In genomic region chr17:28547623-28548416, GRCh38 we compare ENCODE assay signal across 8 cellular contexts. TPM values are rescaled to one million over a fixed set of nuclear protein-coding genes. Genes with fewer than 3 reads are reported as not detected.
DNase-seq lines count a peak whose midpoint lies in the region; ATAC-seq, FAIRE-seq and TF ChIP-seq lines count a peak whose summit lies in the region.

No MANE protein-coding gene starts in this region.

- H3K4me3 ChIP-seq in HL-60 (replicated peaks; ENCODE audit: insufficient read depth, low read length) (peak overlapping the region; percentile 39), SJCRH30 (no peak overlapping the region), pancreas (no peak overlapping the region), uterus (no peak overlapping the region)

- no peak for FAIRE-seq in pancreas (lab: Jason Lieb, UNC)

- peak; percentile 57 to 76 (median 71) for ATAC-seq in pancreas

- H3K36me3 ChIP-seq in SJCRH30 (no peaks in the 10 kb centered on the region), pancreas (no peaks in the 10 kb centered on the region), uterus (no peaks in the 10 kb centered on the region)

- no peaks in the 10 kb centered on the region for H3K4me1 ChIP-seq in SJCRH30
- H3K4me1 ChIP-seq in pancreas: peaks cover 0 to 3% (median 2%) of the 10 kb centered on the region in 3 donors
- peaks cover 0 to 4% of the 10 kb centered on the region in 2 donors for H3K4me1 ChIP-seq in uterus

- intact Hi-C loops in pancreas (cut with DNase I): no loop called here
- intact Hi-C loops in uterus (cut with DNase I; ENCODE audit: low total_unique reads): loop anchor here (10.0 kb wide), 1 partner anchor 67 kb away; the partner anchor contains the start of gene RSKR

- DNase-seq in NCI-H345 (lab: John Stamatoyannopoulos, UW): peak; percentile 45
- DNase-seq in NCI-H345 treated with DMSO at 0.1 percent for 48 hours (lab: John Stamatoyannopoulos, UW; ENCODE audit: unreplicated experiment): no peak
- DNase-seq in HL-60 (ENCODE audit: low read depth in 1 of 2, low spot score in 1 of 2): peak; percentile 88 to 91
- DNase-seq in SJCRH30: peak; percentile 81 to 85
- peak; percentile 71 for DNase-seq in activated naive CD4-positive, alpha-beta T cell treated with Interleukin-2 at 50 U/mL for 16 hours
- peak; percentile 54 for DNase-seq in globus pallidus (ENCODE audit: low spot score)
- DNase-seq in pancreas: peak; percentile 59 to 93 (median 86)
- DNase-seq in uterus: peak; percentile 46 to 64

- H3K27me3 ChIP-seq in HL-60 (ENCODE audit: insufficient read depth, poor library complexity, severe bottlenecking): no peaks in the 10 kb centered on the region
- no peaks in the 10 kb centered on the region for H3K27me3 ChIP-seq in SJCRH30
- no peaks in the 10 kb centered on the region for H3K27me3 ChIP-seq in pancreas
- H3K27me3 ChIP-seq in uterus: no peaks in the 10 kb centered on the region

- 69 to 72% methylated on average over 26 of the region's 26 CpGs for WGBS in pancreas, 2 donors

- no peaks in the 10 kb centered on the region for H3K9me3 ChIP-seq in SJCRH30 (replicated peaks)
- H3K9me3 ChIP-seq in pancreas: no peaks in the 10 kb centered on the region
- H3K9me3 ChIP-seq in uterus: no peaks in the 10 kb centered on the region

- TF ChIP-seq POLR2A in uterus (IDR thresholded peaks at IDR 0.05): no peak

- TF ChIP-seq CTCF in HL-60 (IDR thresholded peaks at IDR 0.05; ENCODE audit: insufficient read depth, low read length): peak; percentile 91
- peak; percentile 92 to 94 (median 92) for TF ChIP-seq CTCF in pancreas (IDR thresholded peaks at IDR 0.05)
- TF ChIP-seq CTCF in uterus (IDR thresholded peaks at IDR 0.05): peak; percentile 50 to 77 (median 68)

- H3K27ac ChIP-seq in HL-60 (replicated peaks) (peak overlapping the region; percentile 64), SJCRH30 (no peak overlapping the region), pancreas (no peak overlapping the region), uterus (no peak overlapping the region)

RNA-seq across cellular contexts. Expression of gene UNC119, which starts 4.6 kb away (rescaled TPM):
- 53.7 and 58.7 TPM in 2 replicates for total RNA-seq in SJCRH30 (2014; rRNA removed; shearing (Covaris generic))
- 10 to 100 TPM in 4 of 6 donors, 1 to 10 TPM in 2; 9.3 to 17.9 (median 11.2) TPM for total RNA-seq in pancreas
- 10 to 100 TPM; 18.1 to 31.1 TPM for polyA plus RNA-seq in pancreas
- 10 to 100 TPM in 3 of 4 donors, 1 to 10 TPM in 1; 4.1 to 28.5 (median 21.6) TPM for total RNA-seq in uterus

RNA-seq across cellular contexts. Expression of gene PIGS, which starts 23.5 kb away (rescaled TPM):
- 38.0 and 41.8 TPM in 2 replicates for total RNA-seq in SJCRH30 (2014; rRNA removed; shearing (Covaris generic))
- total RNA-seq in pancreas (10 to 100 TPM in 5 of 6 donors, 1 to 10 TPM in 1; 9.4 to 26.5 (median 15.9) TPM), uterus (10 to 100 TPM in 2 of 4 donors, 1 to 10 TPM in 2; 7.2 to 48.3 (median 26.6) TPM)
- 10 to 100 TPM in 1 of 2 donors, 1 to 10 TPM in 1; 9.2 to 24.0 TPM for polyA plus RNA-seq in pancreas

RNA-seq across cellular contexts. Expression of gene ALDOC, which starts 28.9 kb away (rescaled TPM):
- total RNA-seq in SJCRH30 (2014; rRNA removed; shearing (Covaris generic)): 0.18 and 0.47 TPM in 2 replicates
- 1 to 10 TPM in 5 of 6 donors, under 1 TPM in 1; 0.69 to 5.5 (median 1.8) TPM for total RNA-seq in pancreas
- polyA plus RNA-seq in pancreas: 1 to 10 TPM; 2.4 to 8.4 TPM
- total RNA-seq in uterus: 10 to 100 TPM in 2 of 4 donors, 1 to 10 TPM in 2; 4.1 to 17.8 (median 11.1) TPM

RNA-seq across cellular contexts. Expression of gene FOXN1, which starts 41.7 kb away (rescaled TPM):
- total RNA-seq in SJCRH30 (2014; rRNA removed; shearing (Covaris generic)): not detected in 2 replicates
- total RNA-seq in pancreas (under 1 TPM in 2 of 6 donors, not detected in 4; 0.09 to 0.19 TPM), uterus (not detected)
- under 1 TPM in 1 of 2 donors, not detected in 1; 0.02 TPM for polyA plus RNA-seq in pancreas

RNA-seq across cellular contexts. Expression of gene SPAG5, which starts 51.0 kb away (rescaled TPM):
- 131 and 147 TPM in 2 replicates for total RNA-seq in SJCRH30 (2014; rRNA removed; shearing (Covaris generic))
- total RNA-seq in pancreas: 1 to 10 TPM in 5 of 6 donors, under 1 TPM in 1; 0.93 to 2.7 (median 1.7) TPM
- polyA plus RNA-seq in pancreas: 1 to 10 TPM; 3.9 to 7.4 TPM
- 10 to 100 TPM in 1 of 4 donors, 1 to 10 TPM in 2, not detected in 1; 1.5 to 21.4 (median 7.0) TPM for total RNA-seq in uterus
